Comparison of ENCODE assay signal across 13 cellular contexts in genomic region chr13:51632643-51633357, GRCh38. TPM values are rescaled to one million over a fixed set of nuclear protein-coding genes. Genes with fewer than 3 reads are reported as not detected.
DNase-seq lines count a peak whose midpoint lies in the region; ATAC-seq, FAIRE-seq and TF ChIP-seq lines count a peak whose summit lies in the region.
"Had no signal": no experiment of that assay in that cellular context is flagged by ENCODE, and none has a peak within 500 bp of the region (broad histone marks: within the 10 kb centered on the region; RNA-seq: fewer than 3 reads in every experiment).

No MANE protein-coding gene starts in this region.

- peak overlapping the region; percentile 72 for H3K4me2 ChIP-seq in osteoblast (ENCODE audit: insufficient read depth, low read length)

- peaks cover 9% of the 10 kb centered on the region for H3K27me3 Mint-ChIP-seq in glutamatergic neuron (ENCODE audit: unreplicated experiment)
- H3K27me3 Mint-ChIP-seq in activated CD4-positive, alpha-beta T cell treated with anti-CD3 and anti-CD28 coated beads, Interleukin-2, amount 10 ng/mL, durations not matched to agents 7 days and 5 days: no peaks in the 10 kb centered on the region
- no peaks in the 10 kb centered on the region for H3K27me3 Mint-ChIP-seq in activated CD8-positive, alpha-beta memory T cell treated with anti-CD3 and anti-CD28 coated beads, Interleukin-2, amount 10 ng/mL, durations not matched to agents 7 days and 5 days
- no peaks in the 10 kb centered on the region for H3K27me3 Mint-ChIP-seq in activated CD8-positive, alpha-beta T cell treated with anti-CD3 and anti-CD28 coated beads, Interleukin-2, amount 10 ng/mL, durations not matched to agents 7 days and 5 days (ENCODE audit: low read depth)
- H3K27me3 Mint-ChIP-seq: activated T-cell treated with anti-CD3 and anti-CD28 coated beads, Interleukin-2, amount 50 U/mL, for 24 hours had no signal

- DNase-seq in GM12891 (ENCODE audit: insufficient read length, low spot score) (no peak), SJCRH30 (peak; percentile 65 to 82), glutamatergic neuron (peak; percentile 43), osteoblast (ENCODE audit: insufficient read length, low spot score, missing footprints) (no peak), HPDE6-E6E7 (ENCODE audit: extremely low spot score) (no peak)
- no peak for DNase-seq in activated CD4-positive, alpha-beta T cell treated with anti-CD3 and anti-CD28 coated beads, Interleukin-2, amount 10 ng/mL, durations not matched to agents 7 days and 5 days
- DNase-seq in activated CD8-positive, alpha-beta memory T cell treated with anti-CD3 and anti-CD28 coated beads, Interleukin-2, amount 10 ng/mL, durations not matched to agents 7 days and 5 days: no peak
- no peak for DNase-seq in activated CD8-positive, alpha-beta T cell treated with anti-CD3 and anti-CD28 coated beads, Interleukin-2, amount 10 ng/mL, durations not matched to agents 7 days and 5 days
- DNase-seq: activated T-cell treated with anti-CD3 and anti-CD28 coated beads, Interleukin-2, amount 50 U/mL, for 24 hours; DMS79 treated with DMSO at 0.1 percent for 48 hours; NCI-H1694 treated with DMSO at 0.1 percent for 48 hours; ovary; SW 1271 had no signal

- no peak for ATAC-seq in activated CD8-positive, alpha-beta memory T cell treated with anti-CD3 and anti-CD28 coated beads, Interleukin-2, amount 10 ng/mL, durations not matched to agents 7 days and 5 days
- ATAC-seq in activated CD8-positive, alpha-beta T cell treated with anti-CD3 and anti-CD28 coated beads, Interleukin-2, amount 10 ng/mL, durations not matched to agents 7 days and 5 days: no peak

- CTCF ChIA-PET in activated CD4-positive, alpha-beta T cell treated with anti-CD3 and anti-CD28 coated beads, Interleukin-2, amount 10 ng/mL, durations not matched to agents 7 days and 5 days (lab: Charles Lee): no interaction called here
- CTCF ChIA-PET in activated CD8-positive, alpha-beta memory T cell treated with anti-CD3 and anti-CD28 coated beads, Interleukin-2, amount 10 ng/mL, durations not matched to agents 7 days and 5 days (lab: Charles Lee): no interaction called here
- CTCF ChIA-PET in activated CD8-positive, alpha-beta T cell treated with anti-CD3 and anti-CD28 coated beads, Interleukin-2, amount 10 ng/mL, durations not matched to agents 7 days and 5 days (lab: Charles Lee): interaction anchor here (1.4 to 1.6 kb wide), 2 partner anchors 165 to 178 kb away, joined by 3 to 4 read pairs; no protein-coding TSS in a partner anchor

- H3K27ac ChIP-seq in SJCRH30 (peak overlapping the region; percentile 39), osteoblast (ENCODE audit: low read depth, low read length) (peak overlapping the region; percentile 95)
- H3K27ac ChIP-seq: ovary had no signal

- no peaks in the 10 kb centered on the region for H3K36me3 Mint-ChIP-seq in glutamatergic neuron (ENCODE audit: unreplicated experiment)
- peaks cover 7% of the 10 kb centered on the region for H3K36me3 Mint-ChIP-seq in activated CD4-positive, alpha-beta T cell treated with anti-CD3 and anti-CD28 coated beads, Interleukin-2, amount 10 ng/mL, durations not matched to agents 7 days and 5 days (ENCODE audit: low read depth)
- peaks cover 1% of the 10 kb centered on the region for H3K36me3 Mint-ChIP-seq in activated CD8-positive, alpha-beta memory T cell treated with anti-CD3 and anti-CD28 coated beads, Interleukin-2, amount 10 ng/mL, durations not matched to agents 7 days and 5 days
- H3K36me3 Mint-ChIP-seq in activated CD8-positive, alpha-beta T cell treated with anti-CD3 and anti-CD28 coated beads, Interleukin-2, amount 10 ng/mL, durations not matched to agents 7 days and 5 days (ENCODE audit: low read depth): no peaks in the 10 kb centered on the region

- TF ChIP-seq POLR2A in GM12891 (IDR thresholded peaks at IDR 0.05; ENCODE audit: low read depth, low read length): no peak

- peak; percentile 43 for FAIRE-seq in GM12891 (lab: Jason Lieb, UNC)

- H3K4me1 ChIP-seq in SJCRH30: peaks cover 10% of the 10 kb centered on the region
- peaks cover 71% of the 10 kb centered on the region for H3K4me1 ChIP-seq in osteoblast (ENCODE audit: insufficient read depth, low read length)

- no peak overlapping the region for H3K4me3 ChIP-seq in SJCRH30
- H3K4me3 ChIP-seq in osteoblast (ENCODE audit: insufficient read depth, low read length): no peak overlapping the region
- H3K4me3 ChIP-seq: ovary had no signal

- TF ChIP-seq CTCF in glutamatergic neuron (IDR thresholded peaks at IDR 0.05; ENCODE audit: partially characterized antibody, unreplicated experiment) (no peak), osteoblast (IDR thresholded peaks at IDR 0.05; ENCODE audit: extremely low read depth, low read depth, low read length) (no peak)

- peaks cover 78% of the 10 kb centered on the region for H3K79me2 ChIP-seq in osteoblast (ENCODE audit: insufficient read depth, low read length)

- POLR2A ChIA-PET in activated CD4-positive, alpha-beta T cell treated with anti-CD3 and anti-CD28 coated beads, Interleukin-2, amount 10 ng/mL, durations not matched to agents 7 days and 5 days (lab: Charles Lee): interaction anchor here (0.5 kb wide), 1 partner anchor 112 kb away, joined by 8 read pairs; no protein-coding TSS in a partner anchor
- POLR2A ChIA-PET in activated CD8-positive, alpha-beta T cell treated with anti-CD3 and anti-CD28 coated beads, Interleukin-2, amount 10 ng/mL, durations not matched to agents 7 days and 5 days (lab: Charles Lee): no interaction called here

- H3K36me3 ChIP-seq in SJCRH30: no peaks in the 10 kb centered on the region
- no peaks in the 10 kb centered on the region for H3K36me3 ChIP-seq in osteoblast (ENCODE audit: insufficient read depth, low read length)
- H3K36me3 ChIP-seq: ovary had no signal

- H3K27me3 ChIP-seq in SJCRH30 (no peaks in the 10 kb centered on the region), osteoblast (ENCODE audit: insufficient read depth, low read length) (no peaks in the 10 kb centered on the region)
- H3K27me3 ChIP-seq: ovary had no signal

- peak overlapping the region; percentile 4 for H3K4me3 Mint-ChIP-seq in glutamatergic neuron (ENCODE audit: unreplicated experiment)
- no peak overlapping the region for H3K4me3 Mint-ChIP-seq in activated CD4-positive, alpha-beta T cell treated with anti-CD3 and anti-CD28 coated beads, Interleukin-2, amount 10 ng/mL, durations not matched to agents 7 days and 5 days
- H3K4me3 Mint-ChIP-seq in activated CD8-positive, alpha-beta memory T cell treated with anti-CD3 and anti-CD28 coated beads, Interleukin-2, amount 10 ng/mL, durations not matched to agents 7 days and 5 days: no peak overlapping the region
- H3K4me3 Mint-ChIP-seq in activated CD8-positive, alpha-beta T cell treated with anti-CD3 and anti-CD28 coated beads, Interleukin-2, amount 10 ng/mL, durations not matched to agents 7 days and 5 days: no peak overlapping the region
- H3K4me3 Mint-ChIP-seq: activated T-cell treated with anti-CD3 and anti-CD28 coated beads, Interleukin-2, amount 50 U/mL, for 24 hours had no signal

- H4K20me1 ChIP-seq in osteoblast (ENCODE audit: insufficient read depth, low read length): no peaks in the 10 kb centered on the region

- peaks cover 53% of the 10 kb centered on the region for H3K4me1 Mint-ChIP-seq in glutamatergic neuron (ENCODE audit: low read depth, unreplicated experiment)
- peaks cover 29% of the 10 kb centered on the region for H3K4me1 Mint-ChIP-seq in activated CD4-positive, alpha-beta T cell treated with anti-CD3 and anti-CD28 coated beads, Interleukin-2, amount 10 ng/mL, durations not matched to agents 7 days and 5 days
- H3K4me1 Mint-ChIP-seq in activated CD8-positive, alpha-beta memory T cell treated with anti-CD3 and anti-CD28 coated beads, Interleukin-2, amount 10 ng/mL, durations not matched to agents 7 days and 5 days: peaks cover 16% of the 10 kb centered on the region
- peaks cover 28% of the 10 kb centered on the region for H3K4me1 Mint-ChIP-seq in activated CD8-positive, alpha-beta T cell treated with anti-CD3 and anti-CD28 coated beads, Interleukin-2, amount 10 ng/mL, durations not matched to agents 7 days and 5 days (ENCODE audit: low read depth)

- H2AFZ ChIP-seq in osteoblast (ENCODE audit: low read length): peak overlapping the region; percentile 40

- H3K9me3 ChIP-seq in SJCRH30 (replicated peaks) (no peaks in the 10 kb centered on the region), osteoblast (ENCODE audit: low read depth, low read length) (no peaks in the 10 kb centered on the region)
- H3K9me3 ChIP-seq: ovary had no signal

- peak overlapping the region; percentile 76 for H3K27ac Mint-ChIP-seq in glutamatergic neuron (ENCODE audit: unreplicated experiment)
- H3K27ac Mint-ChIP-seq in activated CD4-positive, alpha-beta T cell treated with anti-CD3 and anti-CD28 coated beads, Interleukin-2, amount 10 ng/mL, durations not matched to agents 7 days and 5 days: no peak overlapping the region
- H3K27ac Mint-ChIP-seq in activated CD8-positive, alpha-beta memory T cell treated with anti-CD3 and anti-CD28 coated beads, Interleukin-2, amount 10 ng/mL, durations not matched to agents 7 days and 5 days: no peak overlapping the region
- no peak overlapping the region for H3K27ac Mint-ChIP-seq in activated CD8-positive, alpha-beta T cell treated with anti-CD3 and anti-CD28 coated beads, Interleukin-2, amount 10 ng/mL, durations not matched to agents 7 days and 5 days
- H3K27ac Mint-ChIP-seq: activated T-cell treated with anti-CD3 and anti-CD28 coated beads, Interleukin-2, amount 50 U/mL, for 24 hours had no signal

- H3K9me3 Mint-ChIP-seq in glutamatergic neuron (ENCODE audit: unreplicated experiment): peaks cover 9% of the 10 kb centered on the region
- peaks cover 2% of the 10 kb centered on the region for H3K9me3 Mint-ChIP-seq in activated CD4-positive, alpha-beta T cell treated with anti-CD3 and anti-CD28 coated beads, Interleukin-2, amount 10 ng/mL, durations not matched to agents 7 days and 5 days
- no peaks in the 10 kb centered on the region for H3K9me3 Mint-ChIP-seq in activated CD8-positive, alpha-beta memory T cell treated with anti-CD3 and anti-CD28 coated beads, Interleukin-2, amount 10 ng/mL, durations not matched to agents 7 days and 5 days (ENCODE audit: low read depth)
- no peaks in the 10 kb centered on the region for H3K9me3 Mint-ChIP-seq in activated CD8-positive, alpha-beta T cell treated with anti-CD3 and anti-CD28 coated beads, Interleukin-2, amount 10 ng/mL, durations not matched to agents 7 days and 5 days (ENCODE audit: insufficient read depth)
- H3K9me3 Mint-ChIP-seq: activated T-cell treated with anti-CD3 and anti-CD28 coated beads, Interleukin-2, amount 50 U/mL, for 24 hours had no signal

RNA-seq across cellular contexts. Expression of gene WDFY2, which starts 48.5 kb away (rescaled TPM):
- 5.5 TPM for polyA plus RNA-seq in GM12891 (2012; ENCODE audit: low read depth, missing spikeins)
- 11.2 and 13.2 TPM in 2 replicates for total RNA-seq in SJCRH30 (2014; rRNA removed; shearing (Covaris generic))
- total RNA-seq in glutamatergic neuron (ENCODE audit: unreplicated experiment): 43.0 TPM
- total RNA-seq in osteoblast: 11.2 and 11.9 TPM in 2 replicates
- total RNA-seq in activated CD4-positive, alpha-beta T cell treated with anti-CD3 and anti-CD28 coated beads, Interleukin-2, amount 10 ng/mL, durations not matched to agents 7 days and 5 days: 10 to 100 TPM; 10.9 to 12.6 TPM
- total RNA-seq in activated CD8-positive, alpha-beta memory T cell treated with anti-CD3 and anti-CD28 coated beads, Interleukin-2, amount 10 ng/mL, durations not matched to agents 7 days and 5 days: 10 to 100 TPM in 1 of 2 experiments, 1 to 10 TPM in 1; 9.1 to 11.9 TPM
- total RNA-seq in activated CD8-positive, alpha-beta T cell treated with anti-CD3 and anti-CD28 coated beads, Interleukin-2, amount 10 ng/mL, durations not matched to agents 7 days and 5 days: 10 to 100 TPM; 11.3 TPM

Comparison
In these comparisons a context has a peak if more than half of its experiments do, and no peak if none do; other contexts are left out.
1. DNase-seq: peak in SJCRH30 (2 of 2) and glutamatergic neuron (single experiment); none in GM12891 (single experiment), osteoblast (single experiment), activated CD4-positive, alpha-beta T cell treated with anti-CD3 and anti-CD28 coated beads, Interleukin-2, amount 10 ng/mL, durations not matched to agents 7 days and 5 days (single experiment), HPDE6-E6E7 (single experiment), activated CD8-positive, alpha-beta memory T cell treated with anti-CD3 and anti-CD28 coated beads, Interleukin-2, amount 10 ng/mL, durations not matched to agents 7 days and 5 days (single experiment) and activated CD8-positive, alpha-beta T cell treated with anti-CD3 and anti-CD28 coated beads, Interleukin-2, amount 10 ng/mL, durations not matched to agents 7 days and 5 days (single experiment).